8 cellular contexts compared by ENCODE assay signal in genomic region chr7:150738092-150739044, GRCh38. TPM values are rescaled to one million over a fixed set of nuclear protein-coding genes. Genes with fewer than 3 reads are reported as not detected.
DNase-seq lines count a peak whose midpoint lies in the region; ATAC-seq and TF ChIP-seq lines count a peak whose summit lies in the region.

No MANE protein-coding gene starts in this region.

- TF ChIP-seq CTCF in ascending aorta (IDR thresholded peaks at IDR 0.05) (no peak), lower lobe of right lung (IDR thresholded peaks at IDR 0.05) (no peak), transverse colon (IDR thresholded peaks at IDR 0.05) (no peak), OCI-LY7 (conservative IDR thresholded peaks at IDR 0.05; ENCODE audit: low read length) (no peak)

- no TSS peak for BruUV-seq in OCI-LY7 (replicated peaks; lab: Mats Ljungman, UMichigan)

- peak overlapping the region; percentile 85 for H3K4me3 Mint-ChIP-seq in activated CD4-positive, alpha-beta T cell treated with anti-CD3 and anti-CD28 coated beads, Interleukin-2, amount 10 ng/mL, durations not matched to agents 7 days and 5 days

- no peaks in the 10 kb centered on the region for H3K27me3 Mint-ChIP-seq in activated CD4-positive, alpha-beta T cell treated with anti-CD3 and anti-CD28 coated beads, Interleukin-2, amount 10 ng/mL, durations not matched to agents 7 days and 5 days

- peak overlapping the region; percentile 40 to 49 for H3K4me3 ChIP-seq in ascending aorta
- H3K4me3 ChIP-seq in lower lobe of right lung = peak overlapping the region; percentile 68
- H3K4me3 ChIP-seq in transverse colon = peak overlapping the region in 3 of 4 donors; percentile 25 to 42 (median 30)
- no peak overlapping the region for H3K4me3 ChIP-seq in OCI-LY7 (ENCODE audit: low read depth, low read length, poor library complexity, severe bottlenecking)

- DNase-seq in activated CD4-positive, alpha-beta T cell treated with anti-CD3 and anti-CD28 coated beads, Interleukin-2, amount 10 ng/mL, durations not matched to agents 7 days and 5 days = peak; percentile 65
- no peak for DNase-seq in activated CD4-positive, alpha-beta T cell treated with anti-CD3 and anti-CD28 coated beads for 48 hours
- no peak for DNase-seq in ascending aorta (ENCODE audit: low spot score in 2 of 2)
- no peak for DNase-seq in lower lobe of right lung
- DNase-seq in transverse colon = no peak
- DNase-seq in OCI-LY7 (ENCODE audit: low spot score) = no peak
- DNase-seq in cerebellar nuclear complex (lab: John Stamatoyannopoulos, UW) = no peak

- H4K20me1 ChIP-seq in OCI-LY7 (ENCODE audit: insufficient read depth, low read length) = no peaks in the 10 kb centered on the region

- TF ChIP-seq EP300 in transverse colon (IDR thresholded peaks at IDR 0.05; ENCODE audit: low read depth) = no peak

- TF ChIP-seq POLR2A in transverse colon (IDR thresholded peaks at IDR 0.05) = no peak

- ATAC-seq in lower lobe of right lung (no peak), HG03280 (IDR thresholded peaks at IDR 0.05; ENCODE audit: unreplicated experiment) (no peak)

- no peak overlapping the region for H2AFZ ChIP-seq in OCI-LY7 (ENCODE audit: low read length)

- H3K4me2 ChIP-seq in OCI-LY7 (ENCODE audit: low read length) = no peak overlapping the region

- CTCF ChIA-PET in activated CD4-positive, alpha-beta T cell treated with anti-CD3 and anti-CD28 coated beads, Interleukin-2, amount 10 ng/mL, durations not matched to agents 7 days and 5 days (lab: Charles Lee) = interaction anchor here (0.6 to 1.5 kb wide), 6 partner anchors 10 to 415 kb away, joined by 3 to 5 read pairs (median 4); no protein-coding TSS in a partner anchor
- CTCF ChIA-PET in OCI-LY7 (lab: Charles Lee; ENCODE audit: unreplicated experiment) = no interaction called here

- H3K9me3 ChIP-seq in ascending aorta = no peaks in the 10 kb centered on the region
- H3K9me3 ChIP-seq in lower lobe of right lung = no peaks in the 10 kb centered on the region
- no peaks in the 10 kb centered on the region for H3K9me3 ChIP-seq in transverse colon
- H3K9me3 ChIP-seq in OCI-LY7 (ENCODE audit: low read length) = no peaks in the 10 kb centered on the region

- 56 to 59% methylated on average over 11 of the region's 11 CpGs for WGBS in transverse colon (ENCODE audit: low coverage in 1 of 2), 2 donors

- H3K4me1 ChIP-seq in ascending aorta = no peaks in the 10 kb centered on the region
- peaks cover 28% of the 10 kb centered on the region for H3K4me1 ChIP-seq in lower lobe of right lung
- H3K4me1 ChIP-seq in transverse colon = peaks cover 0 to 19% (median 0%) of the 10 kb centered on the region in 4 donors
- H3K4me1 ChIP-seq in OCI-LY7 (ENCODE audit: insufficient read depth, low read length, poor library complexity, severe bottlenecking) = no peaks in the 10 kb centered on the region

- H3K27ac ChIP-seq in ascending aorta (peak overlapping the region; percentile 12 to 45), lower lobe of right lung (peak overlapping the region; percentile 86), transverse colon (peak overlapping the region; percentile 37 to 76 (median 68)), OCI-LY7 (ENCODE audit: low read depth, low read length, poor library complexity, severe bottlenecking) (no peak overlapping the region)

- no peaks in the 10 kb centered on the region for H3K9me2 ChIP-seq in OCI-LY7 (ENCODE audit: insufficient read depth, low read length)

- H3K27ac Mint-ChIP-seq in activated CD4-positive, alpha-beta T cell treated with anti-CD3 and anti-CD28 coated beads, Interleukin-2, amount 10 ng/mL, durations not matched to agents 7 days and 5 days = peak overlapping the region; percentile 88

- H3K9me3 Mint-ChIP-seq in activated CD4-positive, alpha-beta T cell treated with anti-CD3 and anti-CD28 coated beads, Interleukin-2, amount 10 ng/mL, durations not matched to agents 7 days and 5 days = peaks cover 14% of the 10 kb centered on the region

- POLR2A ChIA-PET in activated CD4-positive, alpha-beta T cell treated with anti-CD3 and anti-CD28 coated beads, Interleukin-2, amount 10 ng/mL, durations not matched to agents 7 days and 5 days (lab: Charles Lee) = interaction anchor here (0.6 to 1.7 kb wide), 6 partner anchors 17 to 289 kb away, joined by 3 to 11 read pairs (median 4); partner anchors contain the start of gene GIMAP6
- POLR2A ChIA-PET in OCI-LY7 (lab: Charles Lee) = interaction anchor here (0.6 kb wide), 1 partner anchor 81 kb away, joined by 3 read pairs; no protein-coding TSS in a partner anchor

- no peaks in the 10 kb centered on the region for H3K79me2 ChIP-seq in OCI-LY7 (ENCODE audit: insufficient read depth, low read depth, low read length)

- in situ Hi-C loops in transverse colon (cut with MboI; ENCODE audit: low pct_ligation_motif_present in 1 of 4, low pct_unique_long_range_greater_than_20kb in 1 of 4, low sequenced_read_pairs in 3 of 4) = loop anchor here in 1 of 4 donors (25.0 kb wide), 1 partner anchor 276 kb away; the partner anchor contains the start of gene GIMAP8

- intact Hi-C loops in ascending aorta (cut with DNase I) (no loop called here), lower lobe of right lung (cut with DNase I) (no loop called here), transverse colon (cut with DNase I; ENCODE audit: low total_unique reads) (no loop called here), OCI-LY7 (cut with micrococcal nuclease; ENCODE audit: unreplicated experiment) (no loop called here)

- H3K27me3 ChIP-seq in ascending aorta (no peaks in the 10 kb centered on the region), lower lobe of right lung (ENCODE audit: low read depth) (no peaks in the 10 kb centered on the region), transverse colon (no peaks in the 10 kb centered on the region)

- H3K36me3 ChIP-seq in ascending aorta (no peaks in the 10 kb centered on the region), lower lobe of right lung (peaks cover 29% of the 10 kb centered on the region), transverse colon (no peaks in the 10 kb centered on the region), OCI-LY7 (ENCODE audit: insufficient read depth, low read length) (no peaks in the 10 kb centered on the region)

- peaks cover 73% of the 10 kb centered on the region for H3K36me3 Mint-ChIP-seq in activated CD4-positive, alpha-beta T cell treated with anti-CD3 and anti-CD28 coated beads, Interleukin-2, amount 10 ng/mL, durations not matched to agents 7 days and 5 days (ENCODE audit: low read depth)

- H3K4me1 Mint-ChIP-seq in activated CD4-positive, alpha-beta T cell treated with anti-CD3 and anti-CD28 coated beads, Interleukin-2, amount 10 ng/mL, durations not matched to agents 7 days and 5 days = peaks cover 74% of the 10 kb centered on the region

RNA-seq across cellular contexts. Expression of gene GIMAP5, which starts 1.1 kb away (rescaled TPM):
- total RNA-seq in activated CD4-positive, alpha-beta T cell treated with anti-CD3 and anti-CD28 coated beads, Interleukin-2, amount 10 ng/mL, durations not matched to agents 7 days and 5 days = 100 to 1,000 TPM; 111 to 149 TPM
- total RNA-seq in ascending aorta = 89.3 TPM
- total RNA-seq in lower lobe of right lung = 31.9 TPM
- 10 to 100 TPM in 2 of 4 donors, 1 to 10 TPM in 2; 2.6 to 15.7 (median 11.2) TPM for total RNA-seq in transverse colon
- total RNA-seq in OCI-LY7 (2014; rRNA removed; shearing (Covaris generic)) = not detected in 2 replicates
- total RNA-seq in OCI-LY7 (2022) = not detected in 2 replicates

RNA-seq across cellular contexts. Expression of gene GIMAP1, which starts 22.0 kb away (rescaled TPM):
- 10 to 100 TPM; 18.1 to 19.6 TPM for total RNA-seq in activated CD4-positive, alpha-beta T cell treated with anti-CD3 and anti-CD28 coated beads, Interleukin-2, amount 10 ng/mL, durations not matched to agents 7 days and 5 days
- total RNA-seq in ascending aorta = 21.2 TPM
- total RNA-seq in lower lobe of right lung = 18.8 TPM
- total RNA-seq in transverse colon = 1 to 10 TPM in 3 of 4 donors, under 1 TPM in 1; 0.40 to 3.0 (median 1.8) TPM
- not detected in 2 replicates for total RNA-seq in OCI-LY7 (2014; rRNA removed; shearing (Covaris generic))
- not detected in 2 replicates for total RNA-seq in OCI-LY7 (2022)

RNA-seq across cellular contexts. Expression of gene GIMAP2, which starts 52.9 kb away (rescaled TPM):
- total RNA-seq in activated CD4-positive, alpha-beta T cell treated with anti-CD3 and anti-CD28 coated beads, Interleukin-2, amount 10 ng/mL, durations not matched to agents 7 days and 5 days = 100 to 1,000 TPM in 1 of 2 experiments, 10 to 100 TPM in 1; 97.7 to 102 TPM
- total RNA-seq in ascending aorta = 12.3 TPM
- total RNA-seq in lower lobe of right lung = 46.9 TPM
- 10 to 100 TPM in 1 of 4 donors, 1 to 10 TPM in 1, not detected in 2; 4.5 to 16.2 TPM for total RNA-seq in transverse colon
- total RNA-seq in OCI-LY7 (2014; rRNA removed; shearing (Covaris generic)) = 0.41 TPM in 1 of 2 replicates, not detected in the other
- total RNA-seq in OCI-LY7 (2022) = 0.79 TPM in 1 of 2 replicates, not detected in the other
